In the genomic region with DNA sequence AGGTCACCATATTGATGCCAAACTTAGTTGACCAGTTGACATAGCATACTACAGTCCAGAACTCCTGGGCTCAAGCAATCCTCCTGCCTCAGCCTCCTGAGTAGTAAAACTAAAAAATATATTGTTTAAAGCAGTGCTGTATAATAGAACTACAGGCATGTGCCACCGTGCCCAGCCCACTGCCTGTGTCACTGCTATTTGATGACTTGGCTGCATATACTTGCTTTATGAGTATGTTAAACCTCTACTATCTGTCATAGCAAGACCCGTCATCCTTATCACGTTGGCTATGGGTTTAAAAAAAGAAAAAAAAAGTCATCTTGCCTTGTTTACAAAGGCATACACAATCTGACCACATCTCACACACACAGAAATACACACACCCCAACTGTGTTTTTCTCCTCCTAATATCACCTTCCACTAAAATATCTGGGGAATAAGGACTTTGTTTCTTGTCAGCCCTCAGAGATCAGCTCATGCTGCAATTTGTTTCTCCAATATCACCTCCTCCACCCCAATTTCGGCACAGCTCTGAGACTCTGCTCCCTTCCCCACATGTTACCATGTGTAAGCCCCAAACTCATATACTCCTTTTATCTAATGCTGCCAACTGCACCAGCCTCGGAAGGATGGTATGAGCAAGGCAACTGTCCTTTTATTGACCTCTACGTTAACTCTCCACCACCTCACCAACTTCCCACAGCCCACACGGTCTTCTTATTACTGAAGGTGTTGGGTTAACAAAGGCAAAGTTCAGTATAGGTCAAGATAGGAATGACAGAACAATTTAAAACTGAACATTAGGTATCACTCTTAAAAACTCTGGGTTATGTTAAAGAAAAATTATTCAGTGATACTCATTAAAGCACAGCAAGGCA, we compare ENCODE assay signal across 17 cellular contexts. TPM values are rescaled to one million over a fixed set of nuclear protein-coding genes. Genes with fewer than 3 reads are reported as not detected.
"Had no signal": no experiment of that assay in that cellular context is flagged by ENCODE, and none has a peak within 500 bp of the region (broad histone marks: within the 10 kb centered on the region; RNA-seq: fewer than 3 reads in every experiment).

No MANE protein-coding gene starts in this region.

- H3K4me3 Mint-ChIP-seq: activated CD4-positive, alpha-beta T cell treated with anti-CD3 and anti-CD28 coated beads, Interleukin-2, amount 10 ng/mL, durations not matched to agents 24 days and 14 days; activated naive CD8-positive, alpha-beta T cell treated with anti-CD3 and anti-CD28 coated beads, Interleukin-2, amount 10 ng/mL, durations not matched to agents 7 days and 5 days; T-helper 2 cell treated with Interferon-gamma antibody and Interleukin-4, amounts not matched to agents 5 μg/mL and 100 μg/mL, for 36 hours had no signal

- H3K4me1 Mint-ChIP-seq: activated CD4-positive, alpha-beta T cell treated with anti-CD3 and anti-CD28 coated beads, Interleukin-2, amount 10 ng/mL, durations not matched to agents 24 days and 14 days; stimulated activated naive B cell treated with anti-CD40 and anti-IgM and Interleukin-4, amounts not matched to agents 10 μg/mL and 1 μg/mL and 100 μg/mL, for 72 hours had no signal

- H3K27ac ChIP-seq: SJCRH30, transverse colon had no signal

- H3K36me3 ChIP-seq: SJCRH30, transverse colon had no signal

- H3K9me3 ChIP-seq: SJCRH30, transverse colon had no signal

- DNase-seq: activated CD4-positive, alpha-beta T cell treated with anti-CD3 and anti-CD28 coated beads, Interleukin-2, amount 10 ng/mL, durations not matched to agents 24 days and 14 days; activated gamma-delta T cell; activated naive CD8-positive, alpha-beta T cell treated with anti-CD3 and anti-CD28 coated beads, Interleukin-2, amount 10 ng/mL, durations not matched to agents 7 days and 5 days; activated T-cell treated with anti-CD3 and anti-CD28 coated beads for 4 hours; foreskin melanocyte; SJCRH30; small intestine; stimulated activated naive B cell treated with anti-CD40 and anti-IgM and Interleukin-4, amounts not matched to agents 10 μg/mL and 1 μg/mL and 100 μg/mL, for 72 hours; SW 1271; transverse colon had no signal

- H3K4me3 ChIP-seq: SJCRH30 had no signal

- H3K27me3 ChIP-seq: SJCRH30 had no signal

- H3K4me1 ChIP-seq: SJCRH30, transverse colon had no signal

- H3K27ac Mint-ChIP-seq: activated CD4-positive, alpha-beta T cell treated with anti-CD3 and anti-CD28 coated beads, Interleukin-2, amount 10 ng/mL, durations not matched to agents 24 days and 14 days; activated naive CD8-positive, alpha-beta T cell treated with anti-CD3 and anti-CD28 coated beads, Interleukin-2, amount 10 ng/mL, durations not matched to agents 7 days and 5 days; T-helper 2 cell treated with Interferon-gamma antibody and Interleukin-4, amounts not matched to agents 5 μg/mL and 100 μg/mL, for 36 hours had no signal

RNA-seq across cellular contexts. Expression of gene TMPRSS12, which starts 0.8 kb away (rescaled TPM):
- total RNA-seq: activated CD4-positive, alpha-beta T cell treated with anti-CD3 and anti-CD28 coated beads, Interleukin-2, amount 10 ng/mL, durations not matched to agents 24 days and 14 days; activated CD8-positive, alpha-beta memory T cell treated with anti-CD3 and anti-CD28 coated beads for 36 hours; activated naive CD8-positive, alpha-beta T cell treated with anti-CD3 and anti-CD28 coated beads, Interleukin-2, amount 10 ng/mL, durations not matched to agents 7 days and 5 days; liver; myocyte; posterior vena cava; right cardiac atrium; SJCRH30; subcutaneous adipose tissue; transverse colon had no signal
- polyA plus RNA-seq: liver, right cardiac atrium, small intestine had no signal
